In genomic region chr12:82082476-82082875, GRCh38 we compare ENCODE assay signal across 28 cellular contexts.
A peak's percentile ranks its signal among the peaks of the same experiment; 100 is the strongest.
DNase-seq lines count a peak whose midpoint lies in the region; ATAC-seq, FAIRE-seq and TF ChIP-seq lines count a peak whose summit lies in the region.
"Had no signal": no experiment of that assay in that cellular context is flagged by ENCODE, and none has a peak within 500 bp of the region (broad histone marks: within the 10 kb centered on the region; RNA-seq: fewer than 3 reads in every experiment).

No MANE protein-coding gene starts in this region.

- peak overlapping the region; percentile 2 for H2AFZ ChIP-seq in keratinocyte (ENCODE audit: control insufficient read depth, low read length)
- H2AFZ ChIP-seq in HepG2 (ENCODE audit: low read length): no peak overlapping the region
- H2AFZ ChIP-seq: GM23338 had no signal

- FAIRE-seq in keratinocyte (lab: Jason Lieb, UNC) (no peak), HepG2 (lab: Jason Lieb, UNC) (no peak)
- FAIRE-seq: A549, GM12878 had no signal

- H3K4me3 ChIP-seq in epithelial cell of esophagus (ENCODE audit: low read length): no peak overlapping the region
- no peak overlapping the region for H3K4me3 ChIP-seq in keratinocyte (ENCODE audit: control insufficient read depth in 2 of 3, extremely low read depth in 1 of 3, insufficient read depth in 2 of 3, low read depth in 1 of 3, low read length in 3 of 3)
- H3K4me3 ChIP-seq in HepG2 (replicated peaks in 1 of 3; ENCODE audit: insufficient read depth in 1 of 3, low read depth in 2 of 3, low read length in 3 of 3): no peak overlapping the region
- H3K4me3 ChIP-seq: A549; BLaER1 treated with 17β-estradiol and CSF1 and Interleukin-3, amounts not matched to agents 10 nM and 100 nM; GM12878; GM23338; HAP-1; SJSA1 had no signal

- 0% methylated on average over 3 of the region's 3 CpGs for WGBS in HepG2 (ENCODE audit: low lambda C conversion rate)

- CTCF ChIA-PET in HepG2 (lab: Yijun Ruan, JAX; ENCODE audit: low intra/inter-chr PET ratio, low total read pairs): no interaction called here

- H3K27ac ChIP-seq in keratinocyte (ENCODE audit: control insufficient read depth, insufficient read depth, low read length) (no peak overlapping the region), HepG2 (ENCODE audit: extremely low read length, insufficient read depth, low read length) (no peak overlapping the region), substantia nigra (ENCODE audit: low read depth, low read length, poor library complexity, severe bottlenecking) (no peak overlapping the region)
- H3K27ac ChIP-seq: A549; BLaER1 treated with 17β-estradiol and CSF1 and Interleukin-3, amounts not matched to agents 10 nM and 100 nM; SJSA1 had no signal

- POLR2A ChIA-PET in HepG2 (lab: Yijun Ruan, JAX): no interaction called here

- no peak for ATAC-seq in HepG2
- ATAC-seq: A549, GM12878, GM23338 had no signal

- no peaks in the 10 kb centered on the region for H3K9me1 ChIP-seq in keratinocyte (ENCODE audit: control insufficient read depth, extremely low read depth, insufficient read depth, low read length)

- no peaks in the 10 kb centered on the region for H3K9me3 ChIP-seq in keratinocyte (ENCODE audit: control insufficient read depth, low read depth, low read length)
- peaks cover 56% of the 10 kb centered on the region for H3K9me3 ChIP-seq in HepG2 (ENCODE audit: low read length)
- H3K9me3 ChIP-seq: HAP-1, SJSA1 had no signal

- H4K20me1 ChIP-seq in keratinocyte (ENCODE audit: control insufficient read depth, extremely low read depth, insufficient read depth, low read length): no peaks in the 10 kb centered on the region
- no peaks in the 10 kb centered on the region for H4K20me1 ChIP-seq in HepG2 (ENCODE audit: insufficient read depth, low read length)
- H4K20me1 ChIP-seq: BLaER1 treated with 17β-estradiol and CSF1 and Interleukin-3, amounts not matched to agents 10 nM and 100 nM had no signal

- dilution Hi-C loops in keratinocyte (cut with MboI; ENCODE audit: extremely low pct_ligation_motif_present, low sequenced_read_pairs): no loop called here

- TF ChIP-seq CTCF in epithelial cell of esophagus (IDR thresholded peaks at IDR 0.05; ENCODE audit: insufficient read depth, low read depth, low read length, missing control alignments): no peak
- no peak for TF ChIP-seq CTCF in keratinocyte (optimal IDR thresholded peaks at IDR 0.05 in 1 of 3, IDR thresholded peaks at IDR 0.05 in 1 of 3, conservative IDR thresholded peaks at IDR 0.05 in 1 of 3; ENCODE audit: extremely low read depth in 1 of 3, insufficient read depth in 2 of 3, low read length in 3 of 3)
- TF ChIP-seq CTCF in HepG2 (CRISPR knock-in tag; IDR thresholded peaks at IDR 0.05): no peak

- H3K4me1 ChIP-seq in keratinocyte (ENCODE audit: control insufficient read depth, extremely low read depth, insufficient read depth, low read length) (no peaks in the 10 kb centered on the region), HepG2 (ENCODE audit: insufficient read depth, low read length) (no peaks in the 10 kb centered on the region)
- H3K4me1 ChIP-seq: A549; BLaER1 treated with 17β-estradiol and CSF1 and Interleukin-3, amounts not matched to agents 10 nM and 100 nM; HAP-1; SJSA1 had no signal

- H3K4me2 ChIP-seq in keratinocyte (ENCODE audit: control insufficient read depth, extremely low read depth, insufficient read depth, low read depth, low read length): no peak overlapping the region
- no peak overlapping the region for H3K4me2 ChIP-seq in HepG2 (ENCODE audit: low read depth, low read length)
- H3K4me2 ChIP-seq: A549; BLaER1 treated with 17β-estradiol and CSF1 and Interleukin-3, amounts not matched to agents 10 nM and 100 nM; GM23338 had no signal

- intact Hi-C loops in HepG2 (cut with micrococcal nuclease; ENCODE audit: unreplicated experiment): no loop called here

- TF ChIP-seq EP300 in HepG2 (IDR thresholded peaks at IDR 0.05; ENCODE audit: low read depth in 2 of 2, low read length in 2 of 2) (no peak), HepG2 (CRISPR knock-in tag; IDR thresholded peaks at IDR 0.05; ENCODE audit: borderline replicate concordance) (no peak)

- peak; percentile 61 for DNase-seq in NCI-H1694 (lab: John Stamatoyannopoulos, UW)
- DNase-seq in NCI-H446 (lab: John Stamatoyannopoulos, UW): peak; percentile 73 to 95
- peak; percentile 47 for DNase-seq in epithelial cell of esophagus (ENCODE audit: low read depth)
- DNase-seq in keratinocyte (ENCODE audit: low read depth, low spot score): no peak
- no peak for DNase-seq in NCI-H345 treated with DMSO at 0.1 percent for 48 hours (lab: John Stamatoyannopoulos, UW; ENCODE audit: unreplicated experiment)
- no peak for DNase-seq in NCI-H187 treated with DMSO at 0.1 percent for 48 hours (lab: John Stamatoyannopoulos, UW)
- no peak for DNase-seq in HepG2 (ENCODE audit: low spot score)
- no peak for DNase-seq in substantia nigra (lab: John Stamatoyannopoulos, UW)
- DNase-seq: AML-193; CD4-positive, alpha-beta T cell; COR-L47; DMS79; EL; GDM1; HFFc6; IMR-90; KG1; MM.1S; NCI-H2081 treated with DMSO at 0.1 percent for 48 hours; NCI-H526 treated with DMSO at 0.1 percent for 48 hours; Right ventricle myocardium superior; RPMI8226 had no signal

- no peak for TF ChIP-seq RAD21 in HepG2 (CRISPR knock-in tag; IDR thresholded peaks at IDR 0.05)

- H3K36me3 ChIP-seq in keratinocyte (ENCODE audit: control insufficient read depth in 2 of 2, extremely low read depth in 1 of 2, insufficient read depth in 2 of 2, low read length in 2 of 2) (no peaks in the 10 kb centered on the region), HepG2 (replicated peaks in 1 of 2; ENCODE audit: control insufficient read depth in 1 of 2, insufficient read depth in 2 of 2, low read length in 2 of 2) (no peaks in the 10 kb centered on the region)
- H3K36me3 ChIP-seq: BLaER1 treated with 17β-estradiol and CSF1 and Interleukin-3, amounts not matched to agents 10 nM and 100 nM; HAP-1; SJSA1 had no signal

- H3K9ac ChIP-seq in keratinocyte (ENCODE audit: control insufficient read depth, extremely low read depth, insufficient read depth, low read length) (no peak overlapping the region), HepG2 (ENCODE audit: insufficient read depth, low read depth, low read length) (no peak overlapping the region)
- H3K9ac ChIP-seq: BLaER1 treated with 17β-estradiol and CSF1 and Interleukin-3, amounts not matched to agents 10 nM and 100 nM had no signal

- H3K79me2 ChIP-seq in keratinocyte (ENCODE audit: control insufficient read depth, insufficient read depth, low read length) (no peaks in the 10 kb centered on the region), HepG2 (ENCODE audit: insufficient read depth, low read length) (no peaks in the 10 kb centered on the region)

- H3K27me3 ChIP-seq in keratinocyte (ENCODE audit: control insufficient read depth, extremely low read depth, insufficient read depth, low read length) (no peaks in the 10 kb centered on the region), HepG2 (ENCODE audit: control insufficient read depth in 1 of 2, insufficient read depth in 2 of 2, low read length in 2 of 2) (no peaks in the 10 kb centered on the region)
- H3K27me3 ChIP-seq: BLaER1 treated with 17β-estradiol and CSF1 and Interleukin-3, amounts not matched to agents 10 nM and 100 nM; SJSA1 had no signal

- no TSS peak for BruUV-seq in HepG2 (replicated peaks; lab: Mats Ljungman, UMichigan)

- no peak for TF ChIP-seq POLR2A in HepG2 (IDR thresholded peaks at IDR 0.05; ENCODE audit: insufficient read depth in 1 of 2, low read depth in 2 of 2, low read length in 2 of 2)

- in situ Hi-C loops in HepG2 (cut with HindIII; ENCODE audit: extremely low pct_ligation_motif_present, low pct_unique_long_range_greater_than_20kb): no loop called here

TF ChIP-seq in HepG2, 621 proteins besides CTCF, POLR2A, EP300 and RAD21 (continues in another document):
- TF ChIP-seq ZNF572 (CRISPR knock-in tag; IDR thresholded peaks at IDR 0.05): no peak
- TF ChIP-seq MEIS1 (CRISPR knock-in tag; IDR thresholded peaks at IDR 0.05; ENCODE audit: borderline replicate concordance): no peak
- TF ChIP-seq SP140L (CRISPR knock-in tag; IDR thresholded peaks at IDR 0.05; ENCODE audit: borderline replicate concordance): no peak
- TF ChIP-seq ZNF329 (CRISPR knock-in tag; IDR thresholded peaks at IDR 0.05; ENCODE audit: low read depth): no peak
- TF ChIP-seq SCMH1 (CRISPR knock-in tag; IDR thresholded peaks at IDR 0.05; ENCODE audit: borderline replicate concordance): no peak
- no peak for TF ChIP-seq ZNF558 (CRISPR knock-in tag; IDR thresholded peaks at IDR 0.05; ENCODE audit: borderline replicate concordance)
- TF ChIP-seq ZNF777 (CRISPR knock-in tag; IDR thresholded peaks at IDR 0.05): no peak
- no peak for TF ChIP-seq ZNF367 (CRISPR knock-in tag; IDR thresholded peaks at IDR 0.05; ENCODE audit: borderline replicate concordance)
- TF ChIP-seq REST (IDR thresholded peaks at IDR 0.05; ENCODE audit: borderline replicate concordance in 1 of 2, low read depth in 1 of 2, low read length in 2 of 2): no peak
- TF ChIP-seq THAP11 (CRISPR knock-in tag; IDR thresholded peaks at IDR 0.05): no peak

Comparison
In these comparisons a context has a peak if more than half of its experiments do, and no peak if none do; other contexts are left out.
1. DNase-seq: peak in NCI-H1694 (single experiment), NCI-H446 (2 of 2) and epithelial cell of esophagus (single experiment); none in keratinocyte (single experiment), NCI-H345 treated with DMSO at 0.1 percent for 48 hours (single experiment), NCI-H187 treated with DMSO at 0.1 percent for 48 hours (single experiment), HepG2 (single experiment) and substantia nigra (0 of 49).